Comparison of ENCODE assay signal across 12 cellular contexts in genomic region chr1:47529520-47530098, GRCh38.
DNase-seq lines count a peak whose midpoint lies in the region; ATAC-seq, FAIRE-seq and TF ChIP-seq lines count a peak whose summit lies in the region.
"Had no signal": no experiment of that assay in that cellular context is flagged by ENCODE, and none has a peak within 500 bp of the region (broad histone marks: within the 10 kb centered on the region; RNA-seq: fewer than 3 reads in every experiment).

No MANE protein-coding gene starts in this region.

- no TSS peak for BruUV-seq in Caco-2 (replicated peaks; lab: Mats Ljungman, UMichigan)

- intact Hi-C loops in Caco-2 (cut with micrococcal nuclease; ENCODE audit: unreplicated experiment) (no loop called here), mucosa of descending colon (cut with DNase I, micrococcal nuclease) (loop anchor here in 1 of 2 donors (10.0 kb wide), 2 partner anchors 95 to 185 kb away; no protein-coding TSS in a partner anchor)
- intact Hi-C loops in CD4-positive, alpha-beta memory T cell (cut with micrococcal nuclease), result no loop called here

- no peak overlapping the region for H3K27ac ChIP-seq in CD4-positive, alpha-beta memory T cell (ENCODE audit: low read depth, low read length)

- H3K4me1 ChIP-seq in Caco-2, result peaks cover 9% of the 10 kb centered on the region; the same call in 1 of the 2 replicates
- H3K4me1 ChIP-seq in mucosa of descending colon (ENCODE audit: low read depth), result peaks cover 11% of the 10 kb centered on the region
- H3K4me1 ChIP-seq in CD4-positive, alpha-beta memory T cell (ENCODE audit: insufficient read depth, low read length), result no peaks in the 10 kb centered on the region

- peaks cover 8% of the 10 kb centered on the region for H3K9me3 ChIP-seq in Caco-2
- peaks cover 10% of the 10 kb centered on the region for H3K9me3 ChIP-seq in mucosa of descending colon
- H3K9me3 ChIP-seq in CD4-positive, alpha-beta memory T cell (ENCODE audit: control insufficient read depth in 1 of 2, low read length in 2 of 2), result peaks cover 0 to 7% of the 10 kb centered on the region in 2 donors

- no peak overlapping the region for H3K4me3 Mint-ChIP-seq in Caco-2 (ENCODE audit: unreplicated experiment)
- no peak overlapping the region for H3K4me3 Mint-ChIP-seq in stimulated activated memory B cell treated with anti-CD40 and anti-IgM and Interleukin-4, amounts not matched to agents 10 μg/mL and 1 μg/mL and 100 μg/mL, for 72 hours
- H3K4me3 Mint-ChIP-seq in CD4-positive, alpha-beta memory T cell, result no peak overlapping the region
- H3K4me3 Mint-ChIP-seq: stimulated activated naive CD8-positive, alpha-beta T cell treated with anti-CD3 and anti-CD28 coated beads, Interleukin-15, amount 100 ng/mL, for 72 hours had no signal

- TF ChIP-seq CTCF in Caco-2 (IDR thresholded peaks at IDR 0.05; ENCODE audit: insufficient read depth in 1 of 2, low read depth in 1 of 2, low read length in 1 of 2, severe bottlenecking in 1 of 2, unreplicated experiment in 1 of 2), result peak; percentile 37 to 63
- peak; percentile 58 for TF ChIP-seq CTCF in astrocyte of the spinal cord (IDR thresholded peaks at IDR 0.05; ENCODE audit: low read depth, low read length)
- peak; percentile 49 for TF ChIP-seq CTCF in mucosa of descending colon (IDR thresholded peaks at IDR 0.05)

- no peaks in the 10 kb centered on the region for H3K27me3 ChIP-seq in Caco-2 (replicated peaks; ENCODE audit: control insufficient read depth, insufficient read depth, low read length)
- peaks cover 9% of the 10 kb centered on the region for H3K27me3 ChIP-seq in CD4-positive, alpha-beta memory T cell (ENCODE audit: insufficient read depth, low read length)

- no peaks in the 10 kb centered on the region for H3K27me3 Mint-ChIP-seq in Caco-2 (ENCODE audit: insufficient read depth, unreplicated experiment)
- peaks cover 68% of the 10 kb centered on the region for H3K27me3 Mint-ChIP-seq in stimulated activated memory B cell treated with anti-CD40 and anti-IgM and Interleukin-4, amounts not matched to agents 10 μg/mL and 1 μg/mL and 100 μg/mL, for 72 hours
- peaks cover 36 to 49% of the 10 kb centered on the region in 2 donors for H3K27me3 Mint-ChIP-seq in CD4-positive, alpha-beta memory T cell

- H3K4me3 ChIP-seq in Caco-2 (ENCODE audit: low read depth, low read length) (no peak overlapping the region), astrocyte of the spinal cord (ENCODE audit: low read depth, low read length) (no peak overlapping the region), mucosa of descending colon (no peak overlapping the region)
- no peak overlapping the region for H3K4me3 ChIP-seq in CD4-positive, alpha-beta memory T cell (ENCODE audit: low read length in 2 of 2)

- DNase-seq in Caco-2, result no peak
- DNase-seq in HT-29 (ENCODE audit: low spot score), result peak; percentile 36
- no peak for DNase-seq in astrocyte of the spinal cord (ENCODE audit: low read depth, low spot score)
- DNase-seq in mucosa of descending colon, result no peak
- no peak for DNase-seq in GM12891 (ENCODE audit: insufficient read length, low spot score)
- no peak for DNase-seq in NCI-H510A treated with DMSO at 0.1 percent for 48 hours (lab: John Stamatoyannopoulos, UW)
- DNase-seq in CD4-positive, alpha-beta memory T cell, result no peak
- DNase-seq: effector CD8-positive, alpha-beta T cell; kidney; NCI-H2171 treated with DMSO at 0.1 percent for 48 hours; stimulated activated naive CD8-positive, alpha-beta T cell treated with anti-CD3 and anti-CD28 coated beads, Interleukin-15, amount 100 ng/mL, for 72 hours had no signal

- CTCF ChIA-PET in Caco-2 (lab: Charles Lee), result interaction anchor here (1.0 to 1.3 kb wide), 3 partner anchors 40 to 98 kb away, joined by 3 to 4 read pairs (median 4); partner anchors contain the start of gene FOXD2
- CTCF ChIA-PET in CD4-positive, alpha-beta memory T cell (lab: Charles Lee; ENCODE audit: partially characterized antibody), result no interaction called here

- POLR2A ChIA-PET in Caco-2 (lab: Charles Lee), result no interaction called here
- POLR2A ChIA-PET in CD4-positive, alpha-beta memory T cell (lab: Charles Lee; ENCODE audit: partially characterized antibody), result no interaction called here

- no peaks in the 10 kb centered on the region for H3K36me3 Mint-ChIP-seq in Caco-2 (ENCODE audit: insufficient read depth, unreplicated experiment)
- no peaks in the 10 kb centered on the region for H3K36me3 Mint-ChIP-seq in stimulated activated memory B cell treated with anti-CD40 and anti-IgM and Interleukin-4, amounts not matched to agents 10 μg/mL and 1 μg/mL and 100 μg/mL, for 72 hours
- H3K36me3 Mint-ChIP-seq in CD4-positive, alpha-beta memory T cell, result peaks cover 0 to 3% of the 10 kb centered on the region in 2 donors

- no peak for TF ChIP-seq POLR2A in GM12891 (IDR thresholded peaks at IDR 0.05; ENCODE audit: low read depth, low read length)

- in situ Hi-C loops in astrocyte of the spinal cord (cut with HindIII; ENCODE audit: low sequenced_read_pairs), result no loop called here

- peaks cover 15% of the 10 kb centered on the region for H3K9me3 Mint-ChIP-seq in Caco-2 (ENCODE audit: unreplicated experiment)
- peaks cover 5% of the 10 kb centered on the region for H3K9me3 Mint-ChIP-seq in stimulated activated memory B cell treated with anti-CD40 and anti-IgM and Interleukin-4, amounts not matched to agents 10 μg/mL and 1 μg/mL and 100 μg/mL, for 72 hours
- peaks cover 0 to 29% (median 23%) of the 10 kb centered on the region in 8 donors for H3K9me3 Mint-ChIP-seq in CD4-positive, alpha-beta memory T cell

- H3K27ac Mint-ChIP-seq in Caco-2 (ENCODE audit: unreplicated experiment), result no peak overlapping the region
- H3K27ac Mint-ChIP-seq in stimulated activated memory B cell treated with anti-CD40 and anti-IgM and Interleukin-4, amounts not matched to agents 10 μg/mL and 1 μg/mL and 100 μg/mL, for 72 hours, result no peak overlapping the region
- no peak overlapping the region for H3K27ac Mint-ChIP-seq in CD4-positive, alpha-beta memory T cell
- H3K27ac Mint-ChIP-seq: stimulated activated naive CD8-positive, alpha-beta T cell treated with anti-CD3 and anti-CD28 coated beads, Interleukin-15, amount 100 ng/mL, for 72 hours had no signal

- peaks cover under 1% of the 10 kb centered on the region for H3K4me1 Mint-ChIP-seq in Caco-2 (ENCODE audit: low read depth, unreplicated experiment)
- peaks cover 11% of the 10 kb centered on the region for H3K4me1 Mint-ChIP-seq in stimulated activated memory B cell treated with anti-CD40 and anti-IgM and Interleukin-4, amounts not matched to agents 10 μg/mL and 1 μg/mL and 100 μg/mL, for 72 hours
- peaks cover 3 to 9% (median 4%) of the 10 kb centered on the region in 4 donors for H3K4me1 Mint-ChIP-seq in CD4-positive, alpha-beta memory T cell

- ATAC-seq in mucosa of descending colon, result no peak
- no peak for ATAC-seq in stimulated activated memory B cell treated with anti-CD40 and anti-IgM and Interleukin-4, amounts not matched to agents 10 μg/mL and 1 μg/mL and 100 μg/mL, for 72 hours
- ATAC-seq: stimulated activated naive CD8-positive, alpha-beta T cell treated with anti-CD3 and anti-CD28 coated beads, Interleukin-15, amount 100 ng/mL, for 72 hours had no signal

- H3K36me3 ChIP-seq in Caco-2 (ENCODE audit: control insufficient read depth, insufficient read depth, low read length) (no peaks in the 10 kb centered on the region), mucosa of descending colon (ENCODE audit: low read depth) (no peaks in the 10 kb centered on the region)
- no peaks in the 10 kb centered on the region for H3K36me3 ChIP-seq in CD4-positive, alpha-beta memory T cell (ENCODE audit: insufficient read depth, low read length)

- no peak for FAIRE-seq in GM12891 (lab: Jason Lieb, UNC)
- FAIRE-seq: kidney had no signal

TF ChIP-seq in GM12891, 5 proteins besides CTCF, POLR2A, EP300 and RAD21:
- TF ChIP-seq PAX5 (IDR thresholded peaks at IDR 0.05; ENCODE audit: insufficient read depth, low read length, severe bottlenecking) (no peak), POLR2AphosphoS5 (IDR thresholded peaks at IDR 0.05; ENCODE audit: low read depth, low read length) (no peak)
TF ChIP-seq in GM12891: peak in this region for 0.
